37 cellular contexts compared by ENCODE assay signal in genomic region chr20:45294659-45295058, GRCh38. TPM values are rescaled to one million over a fixed set of nuclear protein-coding genes. Genes with fewer than 3 reads are reported as not detected.
"Had no signal": no experiment of that assay in that cellular context is flagged by ENCODE, and none has a peak within 500 bp of the region (broad histone marks: within the 10 kb centered on the region; RNA-seq: fewer than 3 reads in every experiment).

No MANE protein-coding gene starts in this region.

- FAIRE-seq: astrocyte, bronchial epithelial cell, TTC549 had no signal

- H3K9me3 ChIP-seq: adrenal gland had no signal

- H3K27ac ChIP-seq: adrenal gland, cardiac muscle cell had no signal

- DNase-seq: activated B cell treated with CpG ODN at 0.5 μM for 24 hours; activated CD4-positive, alpha-beta memory T cell treated with anti-CD3 and anti-CD28 coated beads for 36 hours; activated CD4-positive, alpha-beta T cell treated with anti-CD3 and anti-CD28 coated beads for 4 hours; activated CD4-positive, alpha-beta T cell treated with anti-CD3 and anti-CD28 coated beads, Interleukin-2, amount 10 ng/mL, durations not matched to agents 24 days and 14 days; activated CD4-positive, alpha-beta T cell treated with anti-CD3 and anti-CD28 coated beads, Interleukin-2, amount 50 U/mL, for 1 hour; activated CD4-positive, alpha-beta T cell treated with anti-CD3 and anti-CD28 coated beads, Interleukin-2, amount 50 U/mL, for 4 hours; activated CD4-positive, CD25-positive, alpha-beta regulatory T cell treated with anti-CD3 and anti-CD28 coated beads, Interleukin-2, amount 50 U/mL, for 72 hours; activated CD8-positive, alpha-beta memory T cell treated with anti-CD3 and anti-CD28 coated beads, Interleukin-2, amount 50 U/mL, for 4 hours; activated CD8-positive, alpha-beta T cell treated with anti-CD3 and anti-CD28 coated beads for 36 hours; activated effector memory CD4-positive, alpha-beta T cell treated with anti-CD3 and anti-CD28 coated beads, Interleukin-2, amount 50 U/mL, for 16 hours; activated gamma-delta T cell treated with Interleukin-2 at 50 U/mL for 16 hours; activated naive CD4-positive, alpha-beta T cell; activated naive CD4-positive, alpha-beta T cell treated with anti-CD3 and anti-CD28 coated beads for 36 hours; activated naive CD4-positive, alpha-beta T cell treated with anti-CD3 and anti-CD28 coated beads, Interleukin-2, amount 50 U/mL, for 16 hours; activated naive CD8-positive, alpha-beta T cell treated with anti-CD3 and anti-CD28 coated beads for 36 hours; activated T-cell treated with anti-CD3 and anti-CD28 coated beads for 4 hours; activated T-cell treated with anti-CD3 and anti-CD28 coated beads, Interleukin-2, amount 50 U/mL, for 1 hour; activated T-cell treated with anti-CD3 and anti-CD28 coated beads, Interleukin-2, amount 50 U/mL, for 4 hours; activated T-cell treated with anti-CD3 and anti-CD28 coated beads, Interleukin-2, amount 50 U/mL, for 72 hours; adrenal gland; amniotic stem cell; aorta; caudate nucleus; cerebellar nuclear complex; T-cell; T-helper 17 cell; T1000 had no signal

- H3K4me3 ChIP-seq: adrenal gland, cardiac muscle cell had no signal

- H3K36me3 ChIP-seq: adrenal gland, cardiac muscle cell had no signal

RNA-seq across cellular contexts. Expression of gene RBPJL, which starts 12.0 kb away (rescaled TPM):
- total RNA-seq: activated B cell treated with CpG ODN at 0.5 μM for 24 hours; activated CD4-positive, alpha-beta memory T cell treated with anti-CD3 and anti-CD28 coated beads for 36 hours; activated CD4-positive, alpha-beta T cell treated with anti-CD3 and anti-CD28 coated beads, Interleukin-2, amount 10 ng/mL, durations not matched to agents 24 days and 14 days; activated CD8-positive, alpha-beta memory T cell treated with anti-CD3 and anti-CD28 coated beads for 36 hours; activated CD8-positive, alpha-beta T cell treated with anti-CD3 and anti-CD28 coated beads for 36 hours; activated naive CD4-positive, alpha-beta T cell treated with anti-CD3 and anti-CD28 coated beads for 36 hours; activated naive CD4-positive, alpha-beta T cell treated with anti-CD3 and anti-CD28 coated beads, Interleukin-2, amount 50 U/mL, for 72 hours; activated naive CD8-positive, alpha-beta T cell treated with anti-CD3 and anti-CD28 coated beads for 36 hours; activated T-cell treated with anti-CD3 and anti-CD28 coated beads, Interleukin-2, amount 50 U/mL, for 72 hours; activated T-helper 17 cell treated with anti-CD3 and anti-CD28 coated beads, Interleukin-2, amount 50 U/mL, for 72 hours; adrenal gland; aorta; astrocyte; bronchial epithelial cell; cardiac muscle cell; T-helper 1 cell treated with Interleukin-12 subunit alpha and Interleukin-12 subunit beta and Interleukin-4 antibody, amounts not matched to agents 30 ng/mL and 1 ng/mL, for 36 hours; T-helper 17 cell; T-helper 2 cell treated with Interferon-gamma antibody and Interleukin-4, amounts not matched to agents 100 ng/mL and 5 ng/mL, for 36 hours had no signal
- polyA plus RNA-seq: cardiac muscle cell had no signal

RNA-seq across cellular contexts. Expression of gene MATN4, which starts 13.4 kb away (rescaled TPM):
- total RNA-seq: activated B cell treated with CpG ODN at 0.5 μM for 24 hours, cardiac muscle cell, T-cell, T-helper 17 cell had no signal
- polyA plus RNA-seq: cardiac muscle cell had no signal

RNA-seq across cellular contexts. Expression of gene SLPI, which starts 40.3 kb away (rescaled TPM):
- total RNA-seq: activated B cell treated with CpG ODN at 0.5 μM for 24 hours; activated CD4-positive, alpha-beta memory T cell treated with anti-CD3 and anti-CD28 coated beads for 36 hours; activated CD4-positive, alpha-beta T cell treated with anti-CD3 and anti-CD28 coated beads, Interleukin-2, amount 10 ng/mL, durations not matched to agents 24 days and 14 days; activated CD8-positive, alpha-beta memory T cell treated with anti-CD3 and anti-CD28 coated beads for 36 hours; activated CD8-positive, alpha-beta T cell treated with anti-CD3 and anti-CD28 coated beads for 36 hours; activated naive CD4-positive, alpha-beta T cell treated with anti-CD3 and anti-CD28 coated beads for 36 hours; activated naive CD4-positive, alpha-beta T cell treated with anti-CD3 and anti-CD28 coated beads, Interleukin-2, amount 50 U/mL, for 72 hours; activated naive CD8-positive, alpha-beta T cell treated with anti-CD3 and anti-CD28 coated beads for 36 hours; activated T-cell treated with anti-CD3 and anti-CD28 coated beads, Interleukin-2, amount 50 U/mL, for 72 hours; activated T-helper 1 cell treated with anti-CD3 and anti-CD28 coated beads, Interleukin-12 subunit alpha, Interleukin-12 subunit beta, Interleukin-2, Interleukin-4 antibody, amounts not matched to agents 30 ng/mL and 10 ng/mL and 1 ng/mL, durations not matched to agents 14 hours and 24 hours and 36 hours; activated T-helper 17 cell treated with anti-CD3 and anti-CD28 coated beads, Interleukin-2, amount 50 U/mL, for 72 hours; cardiac muscle cell; T-helper 17 cell; T-helper 2 cell treated with Interferon-gamma antibody and Interleukin-4, amounts not matched to agents 100 ng/mL and 5 ng/mL, for 36 hours had no signal

RNA-seq across cellular contexts. Expression of gene SDC4, which starts 53.6 kb away (rescaled TPM):
- total RNA-seq: activated B cell treated with CpG ODN at 0.5 μM for 24 hours had no signal
